12 cellular contexts compared by ENCODE assay signal in genomic region chr16:70760221-70760620, GRCh38. TPM values are rescaled to one million over a fixed set of nuclear protein-coding genes. Genes with fewer than 3 reads are reported as not detected.
DNase-seq lines count a peak whose midpoint lies in the region; ATAC-seq and TF ChIP-seq lines count a peak whose summit lies in the region.
"Had no signal": no experiment of that assay in that cellular context is flagged by ENCODE, and none has a peak within 500 bp of the region (broad histone marks: within the 10 kb centered on the region; RNA-seq: fewer than 3 reads in every experiment).

No MANE protein-coding gene starts in this region.

- TF ChIP-seq CTCF in AG10803 (conservative IDR thresholded peaks at IDR 0.05; ENCODE audit: low read length) (no peak), osteoblast (IDR thresholded peaks at IDR 0.05; ENCODE audit: extremely low read depth, low read depth, low read length) (no peak)

- H3K79me2 ChIP-seq in osteoblast (ENCODE audit: insufficient read depth, low read length): peaks cover 14% of the 10 kb centered on the region

- H3K36me3 ChIP-seq in duodenal mucosa (ENCODE audit: control insufficient read depth in 1 of 2, insufficient read depth in 2 of 2, low read length in 2 of 2): peaks cover 10 to 39% of the 10 kb centered on the region in 2 donors
- peaks cover 18% of the 10 kb centered on the region for H3K36me3 ChIP-seq in osteoblast (ENCODE audit: insufficient read depth, low read length)

- H3K4me3 ChIP-seq in AG10803 (ENCODE audit: low read length) (no peak overlapping the region; the same call in 1 of the 2 replicates), duodenal mucosa (ENCODE audit: low read depth in 1 of 2, low read length in 2 of 2) (no peak overlapping the region), osteoblast (ENCODE audit: insufficient read depth, low read length) (no peak overlapping the region)

- peaks cover 14 to 19% of the 10 kb centered on the region in 2 donors for H3K4me1 ChIP-seq in duodenal mucosa (ENCODE audit: control insufficient read depth in 1 of 2, insufficient read depth in 2 of 2, low read length in 2 of 2)
- peaks cover 31% of the 10 kb centered on the region for H3K4me1 ChIP-seq in osteoblast (ENCODE audit: insufficient read depth, low read length)

- H3K27me3 ChIP-seq in duodenal mucosa (ENCODE audit: control insufficient read depth in 1 of 2, insufficient read depth in 2 of 2, low read length in 2 of 2) (no peaks in the 10 kb centered on the region), osteoblast (ENCODE audit: insufficient read depth, low read length) (no peaks in the 10 kb centered on the region)

- no peak for ATAC-seq in HG03108 (IDR thresholded peaks at IDR 0.05; ENCODE audit: unreplicated experiment)

- DNase-seq in AG10803 (ENCODE audit: low read depth): peak; percentile 40
- DNase-seq in M059J (ENCODE audit: low read depth): peak; percentile 63
- no peak for DNase-seq in osteoblast (ENCODE audit: insufficient read length, low spot score, missing footprints)
- DNase-seq in SHP77 treated with DMSO at 0.1 percent for 48 hours (lab: John Stamatoyannopoulos, UW): no peak
- DNase-seq in SKM-1 (lab: John Stamatoyannopoulos, UW; ENCODE audit: unreplicated experiment): no peak
- DNase-seq in D341Med (ENCODE audit: low spot score): no peak
- DNase-seq: activated naive CD4-positive, alpha-beta T cell treated with anti-CD3 and anti-CD28 coated beads, Interleukin-2, amount 50 U/mL, for 16 hours; NCI-H1417 treated with DMSO at 0.1 percent for 48 hours; NCI-H510A; T-helper 9 cell had no signal

- H3K27ac ChIP-seq in duodenal mucosa (ENCODE audit: low read depth, low read length) (peak overlapping the region; percentile 62), osteoblast (ENCODE audit: low read depth, low read length) (peak overlapping the region; percentile 70)

- H3K9me3 ChIP-seq in duodenal mucosa (ENCODE audit: control insufficient read depth in 1 of 2, low read length in 2 of 2) (no peaks in the 10 kb centered on the region), osteoblast (ENCODE audit: low read depth, low read length) (no peaks in the 10 kb centered on the region)

- H3K9ac ChIP-seq in duodenal mucosa (ENCODE audit: low read depth in 1 of 2, low read length in 2 of 2): no peak overlapping the region

- H2AFZ ChIP-seq in osteoblast (ENCODE audit: low read length): no peak overlapping the region

- peaks cover 2% of the 10 kb centered on the region for H4K20me1 ChIP-seq in osteoblast (ENCODE audit: insufficient read depth, low read length)

- H3K4me2 ChIP-seq in osteoblast (ENCODE audit: insufficient read depth, low read length): peak overlapping the region; percentile 12

RNA-seq across cellular contexts. Expression of gene VAC14, which starts 40.7 kb away (rescaled TPM):
- 41.9 and 59.4 TPM in 2 replicates for total RNA-seq in M059J (2014; rRNA removed; shearing (Covaris generic))
- 72.7 and 83.7 TPM in 2 replicates for total RNA-seq in osteoblast

Comparison
In these comparisons a context has a peak if more than half of its experiments do, and no peak if none do; other contexts are left out.
1. DNase-seq: peak in AG10803 (single experiment) and M059J (single experiment); none in osteoblast (single experiment), SHP77 treated with DMSO at 0.1 percent for 48 hours (single experiment), SKM-1 (single experiment) and D341Med (single experiment).